8 cellular contexts compared by ENCODE assay signal in genomic region chr10:80468002-80468401, GRCh38. TPM values are rescaled to one million over a fixed set of nuclear protein-coding genes. Genes with fewer than 3 reads are reported as not detected.
DNase-seq lines count a peak whose midpoint lies in the region; ATAC-seq and TF ChIP-seq lines count a peak whose summit lies in the region.

No MANE protein-coding gene starts in this region.

- H3K27me3 Mint-ChIP-seq in activated T-cell treated with anti-CD3 and anti-CD28 coated beads, Interleukin-2, amount 50 U/mL, for 72 hours (ENCODE audit: low read depth) = no peaks in the 10 kb centered on the region

- H3K9me3 ChIP-seq in heart right ventricle (no peaks in the 10 kb centered on the region), prostate gland (no peaks in the 10 kb centered on the region)

- peak; percentile 62 for TF ChIP-seq POLR2A in prostate gland (IDR thresholded peaks at IDR 0.05)

- peaks cover 99% of the 10 kb centered on the region for H3K4me1 Mint-ChIP-seq in activated T-cell treated with anti-CD3 and anti-CD28 coated beads, Interleukin-2, amount 50 U/mL, for 72 hours (ENCODE audit: low read depth)

- H3K9me3 Mint-ChIP-seq in activated T-cell treated with anti-CD3 and anti-CD28 coated beads, Interleukin-2, amount 50 U/mL, for 72 hours = no peaks in the 10 kb centered on the region

- H3K4me1 ChIP-seq in heart right ventricle (peaks cover 23 to 100% (median 99%) of the 10 kb centered on the region in 9 donors), prostate gland (replicated peaks) (peaks cover 63% of the 10 kb centered on the region)

- DNase-seq in HUDEP-2 (lab: John Stamatoyannopoulos, UW; ENCODE audit: unreplicated experiment in 76 of 76) (peak in 53 of 76 experiments; percentile 12 to 67 (median 41)), heart right ventricle (peak; percentile 79 to 81), prostate gland (ENCODE audit: low spot score) (peak; percentile 81), SK-N-DZ (ENCODE audit: low spot score) (no peak), NCI-H187 treated with DMSO at 0.1 percent for 48 hours (lab: John Stamatoyannopoulos, UW) (no peak), foreskin fibroblast (no peak)
- DNase-seq in activated T-cell treated with anti-CD3 and anti-CD28 coated beads, Interleukin-2, amount 50 U/mL, for 72 hours = peak; percentile 69 to 71

- peak overlapping the region; percentile 7 to 100 (median 82) for H3K27ac ChIP-seq in heart right ventricle
- H3K27ac ChIP-seq in prostate gland = peak overlapping the region; percentile 78 to 85

- no peaks in the 10 kb centered on the region for H3K27me3 ChIP-seq in heart right ventricle
- no peaks in the 10 kb centered on the region for H3K27me3 ChIP-seq in prostate gland (replicated peaks; ENCODE audit: insufficient read depth)

- WGBS in heart right ventricle, 2 donors = 48 to 58% methylated on average over 6 of the region's 6 CpGs
- 21% methylated on average over 6 of the region's 6 CpGs for WGBS in prostate gland

- TF ChIP-seq CTCF in heart right ventricle (IDR thresholded peaks at IDR 0.05) (no peak), prostate gland (IDR thresholded peaks at IDR 0.05) (no peak), foreskin fibroblast (IDR thresholded peaks at IDR 0.05; ENCODE audit: low read depth, low read length) (no peak)

- H3K4me3 ChIP-seq in heart right ventricle = peak overlapping the region in 6 of 10 donors; percentile 9 to 37 (median 23)
- peak overlapping the region in 1 of 2 donors; percentile 12 for H3K4me3 ChIP-seq in prostate gland
- no peak overlapping the region for H3K4me3 ChIP-seq in foreskin fibroblast (ENCODE audit: low read depth in 1 of 2, low read length in 2 of 2)

- H3K27ac Mint-ChIP-seq in activated T-cell treated with anti-CD3 and anti-CD28 coated beads, Interleukin-2, amount 50 U/mL, for 72 hours = peak overlapping the region; percentile 85

- peak in 1 of 2 donors; percentile 29 for ATAC-seq in activated T-cell treated with anti-CD3 and anti-CD28 coated beads, Interleukin-2, amount 50 U/mL, for 72 hours (replicated peaks in 1 of 2)
- peak; percentile 70 to 92 (median 90) for ATAC-seq in heart right ventricle
- no peak for ATAC-seq in GM21367 (IDR thresholded peaks at IDR 0.05; ENCODE audit: unreplicated experiment)

- H3K4me3 Mint-ChIP-seq in activated T-cell treated with anti-CD3 and anti-CD28 coated beads, Interleukin-2, amount 50 U/mL, for 72 hours = peak overlapping the region; percentile 84

- H3K36me3 ChIP-seq in heart right ventricle (peaks cover 0 to 52% (median 3%) of the 10 kb centered on the region in 9 donors), prostate gland (peaks cover 0 to 4% of the 10 kb centered on the region in 2 donors)

- intact Hi-C loops in heart right ventricle (cut with DNase I) (loop anchor here in 2 of 10 donors (1.0 to 5.0 kb wide), 2 partner anchors 33 to 34 kb away; no protein-coding TSS in a partner anchor), prostate gland (cut with DNase I) (no loop called here)

- H3K36me3 Mint-ChIP-seq in activated T-cell treated with anti-CD3 and anti-CD28 coated beads, Interleukin-2, amount 50 U/mL, for 72 hours (ENCODE audit: insufficient read depth in 2 of 2) = peaks cover 6 to 17% of the 10 kb centered on the region in 2 donors

RNA-seq across cellular contexts. Expression of gene TSPAN14, which starts 13.9 kb away (rescaled TPM):
- 10 to 100 TPM; 44.2 to 47.8 TPM for total RNA-seq in activated T-cell treated with anti-CD3 and anti-CD28 coated beads, Interleukin-2, amount 50 U/mL, for 72 hours
- 10 to 100 TPM; 21.7 to 57.2 (median 27.6) TPM for total RNA-seq in heart right ventricle
- polyA plus RNA-seq in heart right ventricle = 10 to 100 TPM; 16.9 to 35.0 TPM
- total RNA-seq in prostate gland = 100 to 1,000 TPM in 1 of 2 donors, 10 to 100 TPM in 1; 69.8 to 103 TPM
- 34.6 and 36.3 TPM in 2 replicates for polyA plus RNA-seq in SK-N-DZ (2014; cell fraction: cytosol; rRNA removed)
- polyA plus RNA-seq in SK-N-DZ (2014; cell fraction: nucleus; rRNA removed) = 16.0 and 16.4 TPM in 2 replicates

RNA-seq across cellular contexts. Expression of gene PRXL2A, which starts 59.7 kb away (rescaled TPM):
- total RNA-seq in activated T-cell treated with anti-CD3 and anti-CD28 coated beads, Interleukin-2, amount 50 U/mL, for 72 hours = 10 to 100 TPM; 11.0 to 15.5 TPM
- total RNA-seq in heart right ventricle (100 to 1,000 TPM in 3 of 10 donors, 10 to 100 TPM in 7; 57.3 to 135 (median 84.3) TPM), prostate gland (100 to 1,000 TPM in 1 of 2 donors, 10 to 100 TPM in 1; 86.0 to 101 TPM)
- 10 to 100 TPM; 46.0 to 54.6 TPM for polyA plus RNA-seq in heart right ventricle
- 94.0 and 107 TPM in 2 replicates for polyA plus RNA-seq in SK-N-DZ (2014; cell fraction: cytosol; rRNA removed)
- polyA plus RNA-seq in SK-N-DZ (2014; cell fraction: nucleus; rRNA removed) = 19.5 and 26.8 TPM in 2 replicates

Comparison
In these comparisons a context has a peak if more than half of its experiments do, and no peak if none do; other contexts are left out.
1. DNase-seq: peak in HUDEP-2 (53 of 76), activated T-cell treated with anti-CD3 and anti-CD28 coated beads, Interleukin-2, amount 50 U/mL, for 72 hours (2 of 2), heart right ventricle (2 of 2) and prostate gland (single experiment); none in SK-N-DZ (single experiment), NCI-H187 treated with DMSO at 0.1 percent for 48 hours (single experiment) and foreskin fibroblast (0 of 2).
2. H3K4me3 ChIP-seq: peak in heart right ventricle (6 of 10); none in foreskin fibroblast (0 of 2).